Comparison of ENCODE assay signal across 27 cellular contexts in the genomic region with DNA sequence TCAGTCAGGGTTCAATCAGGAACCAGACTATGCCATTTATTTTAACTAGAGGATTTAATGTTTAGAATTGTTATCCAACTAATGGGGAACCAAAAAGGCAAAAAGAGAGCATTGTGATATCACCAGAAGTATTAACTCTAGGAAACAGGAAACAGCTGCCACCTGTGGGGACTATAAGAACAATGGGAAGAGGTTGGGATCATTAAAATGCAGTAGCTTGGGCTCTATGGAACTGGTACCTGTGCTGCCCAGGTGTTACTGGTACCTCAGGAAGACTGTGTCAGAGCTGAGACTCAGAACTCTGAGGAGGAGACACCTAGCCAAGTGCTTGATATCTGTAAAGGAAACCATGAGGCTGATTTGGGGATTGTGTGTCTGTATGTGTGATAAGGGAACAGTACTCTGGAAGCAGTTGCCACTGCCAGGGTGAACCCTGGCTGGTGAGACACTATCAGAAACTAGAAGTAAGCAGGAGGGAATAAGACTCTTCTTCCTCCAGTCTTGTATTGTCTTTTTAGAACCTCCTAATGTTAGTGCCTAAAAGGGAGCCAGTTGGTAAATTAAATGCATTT. TPM values are rescaled to one million over a fixed set of nuclear protein-coding genes. Genes with fewer than 3 reads are reported as not detected.
DNase-seq lines count a peak whose midpoint lies in the region; ATAC-seq and TF ChIP-seq lines count a peak whose summit lies in the region.
"Had no signal": no experiment of that assay in that cellular context is flagged by ENCODE, and none has a peak within 500 bp of the region (broad histone marks: within the 10 kb centered on the region; RNA-seq: fewer than 3 reads in every experiment).

No MANE protein-coding gene starts in this region.

- H3K4me3 ChIP-seq in CD4-positive, CD25-positive, alpha-beta regulatory T cell (ENCODE audit: low read depth, low read length), result no peak overlapping the region
- H3K4me3 ChIP-seq in H7 (ENCODE audit: insufficient read depth, low read depth, low read length), result no peak overlapping the region
- H3K4me3 ChIP-seq: adrenal gland, MG63, prostate gland, sigmoid colon, SJCRH30, tibial artery had no signal

- H3K9me3 ChIP-seq in CD4-positive, CD25-positive, alpha-beta regulatory T cell (ENCODE audit: control insufficient read depth in 2 of 2, low read length in 2 of 2), result no peaks in the 10 kb centered on the region
- H3K9me3 ChIP-seq in T-helper 17 cell (ENCODE audit: control insufficient read depth, low read length, poor library complexity, severe bottlenecking), result no peaks in the 10 kb centered on the region
- H3K9me3 ChIP-seq: adrenal gland, MG63, prostate gland, sigmoid colon, SJCRH30, tibial artery had no signal

- H3K27ac Mint-ChIP-seq in CD4-positive, CD25-positive, alpha-beta regulatory T cell, result peak overlapping the region in 2 of 3 donors; percentile 18 to 65
- H3K27ac Mint-ChIP-seq in T-helper 17 cell (peak overlapping the region; percentile 78), endothelial cell (ENCODE audit: unreplicated experiment) (peak overlapping the region; percentile 71)
- H3K27ac Mint-ChIP-seq in stimulated activated naive CD8-positive, alpha-beta T cell treated with anti-CD3 and anti-CD28 coated beads, Interleukin-15, amount 100 ng/mL, for 72 hours, result no peak overlapping the region
- H3K27ac Mint-ChIP-seq in activated naive CD4-positive, alpha-beta T cell treated with anti-CD3 and anti-CD28 coated beads for 36 hours, result no peak overlapping the region
- H3K27ac Mint-ChIP-seq: T-cell had no signal

- peaks cover 41 to 53% (median 46%) of the 10 kb centered on the region in 4 donors for H3K4me1 Mint-ChIP-seq in CD4-positive, CD25-positive, alpha-beta regulatory T cell
- H3K4me1 Mint-ChIP-seq in T-helper 17 cell (peaks cover 32% of the 10 kb centered on the region), endothelial cell (ENCODE audit: unreplicated experiment) (peaks cover 12% of the 10 kb centered on the region)
- H3K4me1 Mint-ChIP-seq in stimulated activated naive CD8-positive, alpha-beta T cell treated with anti-CD3 and anti-CD28 coated beads, Interleukin-15, amount 100 ng/mL, for 72 hours, result peaks cover 24% of the 10 kb centered on the region
- H3K4me1 Mint-ChIP-seq in activated naive CD4-positive, alpha-beta T cell treated with anti-CD3 and anti-CD28 coated beads for 36 hours (ENCODE audit: low read depth), result peaks cover 10% of the 10 kb centered on the region

- no peak overlapping the region for H3K27ac ChIP-seq in CD4-positive, CD25-positive, alpha-beta regulatory T cell (ENCODE audit: insufficient read depth, low read length, poor library complexity, severe bottlenecking)
- H3K27ac ChIP-seq: adrenal gland, brain microvascular endothelial cell, prostate gland, sigmoid colon, SJCRH30, tibial artery had no signal

- H3K27me3 Mint-ChIP-seq in CD4-positive, CD25-positive, alpha-beta regulatory T cell, result no peaks in the 10 kb centered on the region
- H3K27me3 Mint-ChIP-seq in T-helper 17 cell (no peaks in the 10 kb centered on the region), endothelial cell (ENCODE audit: unreplicated experiment) (no peaks in the 10 kb centered on the region)
- no peaks in the 10 kb centered on the region for H3K27me3 Mint-ChIP-seq in stimulated activated naive CD8-positive, alpha-beta T cell treated with anti-CD3 and anti-CD28 coated beads, Interleukin-15, amount 100 ng/mL, for 72 hours
- H3K27me3 Mint-ChIP-seq in activated naive CD4-positive, alpha-beta T cell treated with anti-CD3 and anti-CD28 coated beads for 36 hours (ENCODE audit: low read depth), result no peaks in the 10 kb centered on the region
- H3K27me3 Mint-ChIP-seq: naive B cell, T-cell had no signal

- ATAC-seq in CD4-positive, CD25-positive, alpha-beta regulatory T cell (ENCODE audit: low read depth in 2 of 2), result no peak
- ATAC-seq in T-helper 17 cell (no peak), HG02588 (IDR thresholded peaks at IDR 0.05; ENCODE audit: unreplicated experiment) (no peak)
- no peak for ATAC-seq in stimulated activated naive CD8-positive, alpha-beta T cell treated with anti-CD3 and anti-CD28 coated beads, Interleukin-15, amount 100 ng/mL, for 72 hours
- ATAC-seq: activated T-cell treated with anti-CD3 and anti-CD28 coated beads, Interleukin-2, amount 50 U/mL, for 4 hours; left colon; stimulated activated naive CD8-positive, alpha-beta T cell treated with anti-CD3 and anti-CD28 coated beads, Interleukin-15, Interleukin-2, amounts not matched to agents 100 U/mL and 50 U/mL, for 24 hours; T-cell had no signal

- no peaks in the 10 kb centered on the region for H3K27me3 ChIP-seq in CD4-positive, CD25-positive, alpha-beta regulatory T cell (ENCODE audit: control insufficient read depth, insufficient read depth, low read length)
- H3K27me3 ChIP-seq in H7 (ENCODE audit: control insufficient read depth, insufficient read depth, low read length), result no peaks in the 10 kb centered on the region
- H3K27me3 ChIP-seq: adrenal gland, brain microvascular endothelial cell, MG63, sigmoid colon, SJCRH30, tibial artery had no signal

- no peaks in the 10 kb centered on the region for H3K9me3 Mint-ChIP-seq in CD4-positive, CD25-positive, alpha-beta regulatory T cell
- no peaks in the 10 kb centered on the region for H3K9me3 Mint-ChIP-seq in endothelial cell (ENCODE audit: unreplicated experiment)
- H3K9me3 Mint-ChIP-seq in stimulated activated naive CD8-positive, alpha-beta T cell treated with anti-CD3 and anti-CD28 coated beads, Interleukin-15, amount 100 ng/mL, for 72 hours, result no peaks in the 10 kb centered on the region
- H3K9me3 Mint-ChIP-seq in activated naive CD4-positive, alpha-beta T cell treated with anti-CD3 and anti-CD28 coated beads for 36 hours, result no peaks in the 10 kb centered on the region
- H3K9me3 Mint-ChIP-seq: activated T-cell treated with anti-CD3 and anti-CD28 coated beads, Interleukin-2, amount 50 U/mL, for 4 hours; naive B cell; T-cell had no signal

- CTCF ChIA-PET in activated naive CD4-positive, alpha-beta T cell treated with anti-CD3 and anti-CD28 coated beads for 36 hours (lab: Charles Lee), result interaction anchor here (0.7 kb wide), 1 partner anchor 117 kb away, joined by 3 read pairs; no protein-coding TSS in a partner anchor

- peak overlapping the region in 1 of 4 donors; percentile 32 for H3K4me3 Mint-ChIP-seq in CD4-positive, CD25-positive, alpha-beta regulatory T cell
- H3K4me3 Mint-ChIP-seq in T-helper 17 cell (no peak overlapping the region), endothelial cell (ENCODE audit: unreplicated experiment) (no peak overlapping the region)
- H3K4me3 Mint-ChIP-seq in stimulated activated naive CD8-positive, alpha-beta T cell treated with anti-CD3 and anti-CD28 coated beads, Interleukin-15, amount 100 ng/mL, for 72 hours, result no peak overlapping the region
- H3K4me3 Mint-ChIP-seq in activated naive CD4-positive, alpha-beta T cell treated with anti-CD3 and anti-CD28 coated beads for 36 hours, result no peak overlapping the region
- H3K4me3 Mint-ChIP-seq: activated T-cell treated with anti-CD3 and anti-CD28 coated beads, Interleukin-2, amount 50 U/mL, for 4 hours; naive B cell; T-cell had no signal

- peaks cover 48% of the 10 kb centered on the region for H3K36me3 Mint-ChIP-seq in CD4-positive, CD25-positive, alpha-beta regulatory T cell
- H3K36me3 Mint-ChIP-seq in T-helper 17 cell (ENCODE audit: low read depth) (peaks cover 15% of the 10 kb centered on the region), endothelial cell (ENCODE audit: low read depth, unreplicated experiment) (no peaks in the 10 kb centered on the region)
- H3K36me3 Mint-ChIP-seq in activated naive CD4-positive, alpha-beta T cell treated with anti-CD3 and anti-CD28 coated beads for 36 hours (ENCODE audit: low read depth), result peaks cover 18% of the 10 kb centered on the region

- H3K4me1 ChIP-seq in CD4-positive, CD25-positive, alpha-beta regulatory T cell (ENCODE audit: control insufficient read depth, insufficient read depth, low read length, poor library complexity, severe bottlenecking), result no peaks in the 10 kb centered on the region
- H3K4me1 ChIP-seq: adrenal gland, prostate gland, sigmoid colon, SJCRH30, tibial artery had no signal

- peaks cover 42% of the 10 kb centered on the region for H3K36me3 ChIP-seq in CD4-positive, CD25-positive, alpha-beta regulatory T cell (ENCODE audit: control insufficient read depth, insufficient read depth, low read length)
- no peaks in the 10 kb centered on the region for H3K36me3 ChIP-seq in H7 (replicated peaks; ENCODE audit: control insufficient read depth, insufficient read depth, low read length)
- H3K36me3 ChIP-seq: adrenal gland, brain microvascular endothelial cell, prostate gland had no signal

- DNase-seq in CD4-positive, CD25-positive, alpha-beta regulatory T cell, result no peak
- peak; percentile 11 for DNase-seq in H7
- no peak for DNase-seq in T-helper 17 cell
- DNase-seq in endothelial cell (ENCODE audit: low spot score), result no peak
- DNase-seq in stimulated activated naive CD8-positive, alpha-beta T cell treated with anti-CD3 and anti-CD28 coated beads, Interleukin-15, amount 100 ng/mL, for 72 hours, result no peak
- no peak for DNase-seq in SIG-M5 (lab: John Stamatoyannopoulos, UW)
- DNase-seq in activated naive CD4-positive, alpha-beta T cell treated with anti-CD3 and anti-CD28 coated beads for 36 hours, result no peak
- DNase-seq: activated CD4-positive, alpha-beta T cell treated with anti-CD3 and anti-CD28 coated beads for 48 hours; activated T-cell treated with anti-CD3 and anti-CD28 coated beads, Interleukin-2, amount 50 U/mL, for 4 hours; adrenal gland; brain microvascular endothelial cell; C1 segment of cervical spinal cord; KBM-7; left colon; MG63; naive B cell; NCI-H1694; NCI-H446; NK-92 treated with Interleukin-12 subunit alpha and Interleukin-12 subunit beta, amount 100 ng/mL, for 24 hours; sigmoid colon; SJCRH30; stimulated activated CD4-positive, alpha-beta T cell treated with anti-CD3 and anti-CD28 coated beads, Interleukin-15, amount 100 ng/mL, for 24 hours; stimulated activated naive CD8-positive, alpha-beta T cell treated with anti-CD3 and anti-CD28 coated beads, Interleukin-15, Interleukin-2, amounts not matched to agents 100 U/mL and 50 U/mL, for 24 hours; T-cell; tibial artery had no signal

- TF ChIP-seq CTCF in endothelial cell (IDR thresholded peaks at IDR 0.05; ENCODE audit: unreplicated experiment), result no peak

- intact Hi-C loops in activated naive CD4-positive, alpha-beta T cell treated with anti-CD3 and anti-CD28 coated beads for 36 hours (cut with micrococcal nuclease), result no loop called here

RNA-seq across cellular contexts. Expression of a gene that starts 49.4 kb away (rescaled TPM):
- 113 TPM for total RNA-seq in CD4-positive, CD25-positive, alpha-beta regulatory T cell
- 10 to 100 TPM; 27.2 to 50.2 (median 42.2) TPM for polyA plus RNA-seq in CD4-positive, CD25-positive, alpha-beta regulatory T cell
- total RNA-seq in H7 (2014; rRNA removed; shearing (Covaris generic)), result 16.0 and 17.8 TPM in 2 replicates
- total RNA-seq in T-helper 17 cell (10 to 100 TPM; 51.6 to 52.9 TPM), endothelial cell (ENCODE audit: unreplicated experiment) (36.4 TPM)
- total RNA-seq in activated naive CD4-positive, alpha-beta T cell treated with anti-CD3 and anti-CD28 coated beads for 36 hours, result 10 to 100 TPM; 14.6 to 17.4 TPM

Comparison
In these comparisons a context has a peak if more than half of its experiments do, and no peak if none do; other contexts are left out.
1. H3K27ac Mint-ChIP-seq: peak in CD4-positive, CD25-positive, alpha-beta regulatory T cell (2 of 3), T-helper 17 cell (single experiment) and endothelial cell (single experiment); none in stimulated activated naive CD8-positive, alpha-beta T cell treated with anti-CD3 and anti-CD28 coated beads, Interleukin-15, amount 100 ng/mL, for 72 hours (0 of 2) and activated naive CD4-positive, alpha-beta T cell treated with anti-CD3 and anti-CD28 coated beads for 36 hours (single experiment).